15 cellular contexts compared by ENCODE assay signal in the genomic region with DNA sequence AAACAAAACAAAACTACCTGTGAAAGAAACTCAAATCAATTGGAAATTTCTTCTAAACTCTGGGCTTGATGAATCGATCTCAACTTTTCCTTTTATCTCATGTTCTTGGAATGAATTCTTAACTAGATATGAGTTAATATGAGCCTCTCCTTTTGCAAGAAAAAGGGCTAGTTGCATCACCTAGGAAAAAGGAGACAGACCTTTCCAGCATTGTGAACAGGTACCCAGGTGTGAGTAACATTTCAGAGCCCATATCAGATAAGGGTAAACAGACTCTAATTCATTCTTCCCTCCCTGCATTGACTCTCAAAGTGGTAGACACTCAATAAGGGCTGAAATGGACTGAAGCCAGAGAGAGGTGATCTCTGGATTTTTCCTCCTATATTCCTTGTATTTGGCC.
"Had no signal": no experiment of that assay in that cellular context is flagged by ENCODE, and none has a peak within 500 bp of the region (broad histone marks: within the 10 kb centered on the region; RNA-seq: fewer than 3 reads in every experiment).

No MANE protein-coding gene starts in this region.

- DNase-seq: activated CD4-positive, alpha-beta T cell treated with anti-CD3 and anti-CD28 coated beads for 4 hours; activated CD8-positive, alpha-beta memory T cell treated with anti-CD3 and anti-CD28 coated beads, Interleukin-2, amount 50 U/mL, for 48 hours; activated CD8-positive, alpha-beta T cell treated with anti-CD3 and anti-CD28 coated beads, Interleukin-2, amount 10 ng/mL, durations not matched to agents 7 days and 5 days; activated naive CD4-positive, alpha-beta T cell treated with Interleukin-2 at 50 U/mL for 16 hours; caudate nucleus; colonic mucosa; heart right ventricle; left ventricle myocardium superior; mesendoderm; occipital lobe; sigmoid colon; stimulated activated CD4-positive, alpha-beta T cell treated with anti-CD3 and anti-CD28 coated beads, Interleukin-2, amount 100 ng/mL, for 24 hours; stimulated activated naive B cell treated with anti-CD40 and anti-IgM and Interleukin-4, amounts not matched to agents 10 μg/mL and 1 μg/mL and 100 μg/mL, for 72 hours; upper lobe of left lung had no signal

- H3K4me1 ChIP-seq: colonic mucosa had no signal

- ATAC-seq: activated CD8-positive, alpha-beta T cell treated with anti-CD3 and anti-CD28 coated beads, Interleukin-2, amount 10 ng/mL, durations not matched to agents 7 days and 5 days; heart right ventricle; left ventricle myocardium superior had no signal

- H3K36me3 ChIP-seq: colonic mucosa, heart right ventricle, sigmoid colon, upper lobe of left lung had no signal

- H3K27ac ChIP-seq: colonic mucosa, heart right ventricle, sigmoid colon, upper lobe of left lung, VCaP had no signal

- H3K27me3 ChIP-seq: colonic mucosa, heart right ventricle, sigmoid colon, upper lobe of left lung had no signal

- H3K9me3 ChIP-seq: colonic mucosa, heart right ventricle, sigmoid colon, upper lobe of left lung had no signal

- H3K4me3 ChIP-seq: colonic mucosa, heart right ventricle, sigmoid colon, upper lobe of left lung had no signal
